7 cellular contexts compared by ENCODE assay signal in genomic region chr6:25147191-25147590, GRCh38.
DNase-seq lines count a peak whose midpoint lies in the region; ATAC-seq and TF ChIP-seq lines count a peak whose summit lies in the region.

No MANE protein-coding gene starts in this region.

- no peaks in the 10 kb centered on the region for H3K36me3 ChIP-seq in gastrocnemius medialis

- H3K27me3 ChIP-seq in gastrocnemius medialis: no peaks in the 10 kb centered on the region

- H3K4me1 ChIP-seq in gastrocnemius medialis: no peaks in the 10 kb centered on the region

- H3K9me3 Mint-ChIP-seq in progenitor cell of endocrine pancreas (ENCODE audit: low read depth): no peaks in the 10 kb centered on the region

- H3K4me3 ChIP-seq in gastrocnemius medialis: no peak overlapping the region

- no peak overlapping the region for H3K27ac Mint-ChIP-seq in progenitor cell of endocrine pancreas

- TF ChIP-seq POLR2A in gastrocnemius medialis (IDR thresholded peaks at IDR 0.05): no peak

- DNase-seq in germinal center (ENCODE audit: low spot score) (peak; percentile 23), progenitor cell of endocrine pancreas (ENCODE audit: low spot score, unreplicated experiment) (no peak), NCI-H69 (lab: John Stamatoyannopoulos, UW) (no peak), gastrocnemius medialis (no peak)

- TF ChIP-seq CTCF in progenitor cell of endocrine pancreas (IDR thresholded peaks at IDR 0.05; ENCODE audit: unreplicated experiment) (no peak), gastrocnemius medialis (IDR thresholded peaks at IDR 0.05 in 4 of 5, conservative IDR thresholded peaks at IDR 0.05 in 1 of 5) (no peak)

- in situ Hi-C loops in gastrocnemius medialis (cut with MboI; ENCODE audit: low sequenced_read_pairs in 4 of 4): no loop called here

- H3K27ac ChIP-seq in gastrocnemius medialis: no peak overlapping the region

- no peaks in the 10 kb centered on the region for H3K9me3 ChIP-seq in gastrocnemius medialis

- H3K36me3 Mint-ChIP-seq in progenitor cell of endocrine pancreas (ENCODE audit: insufficient read depth): no peaks in the 10 kb centered on the region

- no peaks in the 10 kb centered on the region for H3K4me1 Mint-ChIP-seq in progenitor cell of endocrine pancreas (ENCODE audit: low read depth)

- ATAC-seq in GM18868 (IDR thresholded peaks at IDR 0.05; ENCODE audit: unreplicated experiment) (peak; percentile 99), GM21619 (IDR thresholded peaks at IDR 0.05; ENCODE audit: unreplicated experiment) (peak; percentile 99), HG03442 (IDR thresholded peaks at IDR 0.05; ENCODE audit: unreplicated experiment) (peak; percentile 99), gastrocnemius medialis (no peak)

- intact Hi-C loops in gastrocnemius medialis (cut with DNase I; ENCODE audit: low total_unique reads): no loop called here

- no peaks in the 10 kb centered on the region for H3K27me3 Mint-ChIP-seq in progenitor cell of endocrine pancreas

- no peak overlapping the region for H3K4me3 Mint-ChIP-seq in progenitor cell of endocrine pancreas (ENCODE audit: low read depth)

Comparison
In these comparisons a context has a peak if more than half of its experiments do, and no peak if none do; other contexts are left out.
1. ATAC-seq: peak in GM18868 (single experiment), GM21619 (single experiment) and HG03442 (single experiment); none in gastrocnemius medialis (0 of 2).